In genomic region chr4:17850295-17850694, GRCh38 we compare ENCODE assay signal across 3 cellular contexts. TPM values are rescaled to one million over a fixed set of nuclear protein-coding genes. Genes with fewer than 3 reads are reported as not detected.
DNase-seq lines count a peak whose midpoint lies in the region; ATAC-seq, FAIRE-seq and TF ChIP-seq lines count a peak whose summit lies in the region.
"Not testable (repeated sequence)": the region's sequence is repeated elsewhere in the genome, so short reads cannot be mapped to it uniquely, and the experiment has no call there.
"Had no signal": no experiment of that assay in that cellular context is flagged by ENCODE, and none has a peak within 500 bp of the region (broad histone marks: within the 10 kb centered on the region; RNA-seq: fewer than 3 reads in every experiment).

No MANE protein-coding gene starts in this region.

- not testable (repeated sequence) for H4K20me1 ChIP-seq in K562 (replicated peaks; ENCODE audit: control insufficient read depth, insufficient read depth, low read length)

- not testable (repeated sequence) for H3K27ac ChIP-seq in HEK293 (ENCODE audit: extremely low read depth, low read depth, low read length); K562 (ENCODE audit: extremely low read depth, low read depth, low read length)

- TF ChIP-seq RAD21 in K562 (CRISPR knock-in tag; conservative IDR thresholded peaks at IDR 0.05 in 1 of 2, IDR thresholded peaks at IDR 0.05 in 1 of 2): not testable (repeated sequence)

- not testable (repeated sequence) for BruUV-seq in K562 (replicated peaks; lab: Mats Ljungman, UMichigan)

- not testable (repeated sequence) for H3K4me3 ChIP-seq in HEK293 (ENCODE audit: low read depth, low read length); K562

- not testable (repeated sequence) for H2AFZ ChIP-seq in K562 (ENCODE audit: low read depth, low read length)

- H3K27me3 ChIP-seq in K562 (ENCODE audit: control insufficient read depth in 2 of 2, insufficient read depth in 2 of 2, low read length in 2 of 2): not testable (repeated sequence)

- not testable (repeated sequence) for H3K4me1 ChIP-seq in HEK293 (ENCODE audit: control insufficient read depth, insufficient read depth, low read length); K562 (replicated peaks in 1 of 2; ENCODE audit: control insufficient read depth in 2 of 2, insufficient read depth in 2 of 2, low read length in 2 of 2)

- H3K9me1 ChIP-seq in K562 (ENCODE audit: control insufficient read depth, insufficient read depth, low read length): not testable (repeated sequence)

- in situ Hi-C loops in K562 (cut with MboI): not testable (repeated sequence)

- intact Hi-C loops in K562 (cut with micrococcal nuclease): not testable (repeated sequence)

- POLR2A ChIA-PET in HEK293 (lab: Yijun Ruan, JAX); K562 (lab: Yijun Ruan, JAX): not testable (repeated sequence)

- H3K9ac ChIP-seq in K562 (ENCODE audit: insufficient read depth in 1 of 2, low read depth in 2 of 2, low read length in 2 of 2): not testable (repeated sequence)

- FAIRE-seq in K562 (lab: Jason Lieb, UNC): not testable (repeated sequence)

- H3K36me3 ChIP-seq in HEK293 (ENCODE audit: control insufficient read depth in 2 of 2, insufficient read depth in 1 of 2, low read length in 2 of 2): peaks cover 0 to 19% of the 10 kb centered on the region in 2 experiments; a peak in 1 of 3 replicates
- peaks cover 18% of the 10 kb centered on the region; the same call in 1 of the 3 replicates for H3K36me3 ChIP-seq in K562 (ENCODE audit: control insufficient read depth, insufficient read depth, low read length)

- whole genome bisulfite sequencing in K562 (ENCODE audit: insufficient coverage, low coverage, missing lambda C conversion rate): 80% methylated on average over 1 of the region's 1 CpG

- not testable (repeated sequence) for H3K79me2 ChIP-seq in K562 (ENCODE audit: control insufficient read depth, insufficient read depth, low read length)

- not testable (repeated sequence) for H3K4me2 ChIP-seq in K562 (ENCODE audit: insufficient read depth, low read length)

- not testable (repeated sequence) for TF ChIP-seq EP300 in K562 (IDR thresholded peaks at IDR 0.05; ENCODE audit: low read length)

- not testable (repeated sequence) for ATAC-seq in K562

- not testable (repeated sequence) for DNase-seq in K562 (ENCODE audit: extremely low read depth in 1 of 4, low spot score in 3 of 4)

- TF ChIP-seq CTCF in HEK293 (tag by site-specific recombination; IDR thresholded peaks at IDR 0.05); K562 (IDR thresholded peaks at IDR 0.05 in 2 of 3, conservative IDR thresholded peaks at IDR 0.05 in 1 of 3; ENCODE audit: insufficient read depth in 2 of 3, low read depth in 1 of 3, low read length in 3 of 3): not testable (repeated sequence)

- CTCF ChIA-PET in HEK293 (lab: Yijun Ruan, JAX); K562 (lab: Yijun Ruan, JAX; ENCODE audit: low intra/inter-chr PET ratio): not testable (repeated sequence)

- not testable (repeated sequence) for H3K9me3 ChIP-seq in HEK293 (ENCODE audit: control insufficient read depth, insufficient read depth, low read depth, low read length); K562 (replicated peaks; ENCODE audit: control insufficient read depth, insufficient read depth, low read depth, low read length)

- not testable (repeated sequence) for TF ChIP-seq POLR2A in K562 (conservative IDR thresholded peaks at IDR 0.05)

TF ChIP-seq in HEK293, 187 proteins besides CTCF, POLR2A, EP300 and RAD21:
- TF ChIP-seq SCRT2 (tag by site-specific recombination; IDR thresholded peaks at IDR 0.05) (peak; percentile 35; the same call in 1 of the 2 replicates), ZNF184 (tag by site-specific recombination; IDR thresholded peaks at IDR 0.05) (0 out of 2 replicates have a peak, but pooled peaks have one; percentile 19)
TF ChIP-seq in HEK293: peak in this region for 2; not testable (repeated sequence) for 185.

TF ChIP-seq in K562, 482 proteins besides CTCF, POLR2A, EP300 and RAD21:
- peak in 1 of 2 experiments; percentile 92 for TF ChIP-seq AFF1 (IDR thresholded peaks at IDR 0.05; ENCODE audit: low read depth in 1 of 2, partially characterized antibody in 2 of 2)
- peak; percentile 33; the same call in 1 of the 2 replicates for TF ChIP-seq SUPT5H (IDR thresholded peaks at IDR 0.05)

RNA-seq across cellular contexts. Expression of gene NCAPG, which starts 39.5 kb away (rescaled TPM):
- total RNA-seq in K562 (2011; cell fraction: chromatin; rRNA removed; ENCODE audit: low replicate concordance): 53.0 and 175 TPM in 2 replicates
- 22.2 and 24.9 TPM in 2 replicates for total RNA-seq in K562 (2011; cell fraction: nucleolus; rRNA removed)
- 39.8 and 43.6 TPM in 2 replicates for total RNA-seq in K562 (2011; cell fraction: nucleoplasm; rRNA removed)
- 53.0 and 56.6 TPM in 2 replicates for total RNA-seq in K562 (2014; rRNA removed)
- total RNA-seq in K562 (2014; rRNA removed; fragmentation: Illumina TruSeq; extraction: Trizol): 102 and 119 TPM in 2 replicates
- total RNA-seq in K562 (2015; rRNA removed; fragmentation: Illumina TruSeq; extraction: Trizol): 74.8 and 76.7 TPM in 2 replicates
- 72.9 and 73.4 TPM in 2 replicates for total RNA-seq in K562 (2021)
- polyA plus RNA-seq in K562 (2011; rRNA removed): 62.8 and 102 TPM in 2 replicates
- 12.7 and 24.5 TPM in 2 replicates for polyA plus RNA-seq in K562 (2011; cell fraction: cytosol; rRNA removed)
- polyA plus RNA-seq in K562 (2011; cell fraction: nucleus; rRNA removed): 43.1 and 68.4 TPM in 2 replicates
- polyA plus RNA-seq in K562 (2012): 50.5 and 51.2 TPM in 2 replicates
- polyA plus RNA-seq in K562 (2014; fragmentation: Illumina TruSeq; extraction: Trizol): 62.8 and 65.3 TPM in 2 replicates
- 10 to 100 TPM; 25.6 to 30.5 TPM for polyA plus RNA-seq in K562 (2014; fragmentation: Nextera tagmentation; extraction: Ambion mirVana)
- polyA plus RNA-seq in K562 (2014; rRNA removed): 55.6 and 63.4 TPM in 2 replicates
- polyA minus RNA-seq in K562 (2011; rRNA and poly(A)+ RNA removed): 122 and 127 TPM in 2 replicates
- polyA minus RNA-seq in K562 (2011; cell fraction: cytosol; rRNA and poly(A)+ RNA removed): 23.3 and 38.6 TPM in 2 replicates
- polyA minus RNA-seq in K562 (2011; cell fraction: nucleus; rRNA and poly(A)+ RNA removed): 47.9 and 83.9 TPM in 2 replicates
- polyA plus RNA-seq: CD14-positive monocyte had no signal

RNA-seq across cellular contexts. Expression of gene DCAF16, which starts 39.7 kb away (rescaled TPM):
- 66.5 and 95.8 TPM in 2 replicates for total RNA-seq in K562 (2011; cell fraction: chromatin; rRNA removed; ENCODE audit: low replicate concordance)
- total RNA-seq in K562 (2011; cell fraction: nucleolus; rRNA removed): 40.5 and 45.7 TPM in 2 replicates
- 69.2 and 104 TPM in 2 replicates for total RNA-seq in K562 (2011; cell fraction: nucleoplasm; rRNA removed)
- total RNA-seq in K562 (2014; rRNA removed): 69.3 and 76.5 TPM in 2 replicates
- total RNA-seq in K562 (2014; rRNA removed; fragmentation: Illumina TruSeq; extraction: Trizol): 67.8 and 77.4 TPM in 2 replicates
- 62.8 and 71.8 TPM in 2 replicates for total RNA-seq in K562 (2015; rRNA removed; fragmentation: Illumina TruSeq; extraction: Trizol)
- 77.5 and 82.8 TPM in 2 replicates for total RNA-seq in K562 (2021)
- polyA plus RNA-seq in K562 (2011; rRNA removed): 81.6 and 84.1 TPM in 2 replicates
- 33.8 and 46.6 TPM in 2 replicates for polyA plus RNA-seq in K562 (2011; cell fraction: cytosol; rRNA removed)
- 68.6 and 69.7 TPM in 2 replicates for polyA plus RNA-seq in K562 (2011; cell fraction: nucleus; rRNA removed)
- polyA plus RNA-seq in K562 (2012): 36.6 and 44.9 TPM in 2 replicates
- polyA plus RNA-seq in K562 (2014; fragmentation: Illumina TruSeq; extraction: Trizol): 58.0 and 68.3 TPM in 2 replicates
- 10 to 100 TPM; 20.5 to 23.8 TPM for polyA plus RNA-seq in K562 (2014; fragmentation: Nextera tagmentation; extraction: Ambion mirVana)
- polyA plus RNA-seq in K562 (2014; rRNA removed): 48.8 and 49.5 TPM in 2 replicates
- 77.5 and 80.3 TPM in 2 replicates for polyA minus RNA-seq in K562 (2011; rRNA and poly(A)+ RNA removed)
- polyA minus RNA-seq in K562 (2011; cell fraction: cytosol; rRNA and poly(A)+ RNA removed): 53.7 and 54.0 TPM in 2 replicates
- 35.4 and 53.0 TPM in 2 replicates for polyA minus RNA-seq in K562 (2011; cell fraction: nucleus; rRNA and poly(A)+ RNA removed)
